Comparison of ENCODE assay signal across 9 cellular contexts in the genomic region with DNA sequence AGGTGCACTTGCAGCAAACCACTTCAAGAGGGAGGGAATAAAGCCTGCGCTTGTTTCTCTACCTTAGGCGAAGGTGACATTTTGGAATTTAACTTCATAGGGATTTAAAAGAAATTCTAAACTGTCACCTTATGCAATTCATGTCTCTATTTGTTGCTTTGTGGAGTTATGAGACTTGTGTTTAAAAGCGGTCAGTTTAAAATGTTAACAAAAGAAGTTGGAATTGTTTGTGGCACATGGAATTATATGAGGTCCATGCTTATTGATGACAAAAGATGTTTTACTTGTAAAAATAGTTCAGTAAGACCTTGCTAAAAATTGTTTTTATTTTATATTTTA. TPM values are rescaled to one million over a fixed set of nuclear protein-coding genes. Genes with fewer than 3 reads are reported as not detected.
DNase-seq lines count a peak whose midpoint lies in the region; ATAC-seq and TF ChIP-seq lines count a peak whose summit lies in the region.
"Had no signal": no experiment of that assay in that cellular context is flagged by ENCODE, and none has a peak within 500 bp of the region (broad histone marks: within the 10 kb centered on the region; RNA-seq: fewer than 3 reads in every experiment).

No MANE protein-coding gene starts in this region.

- no peaks in the 10 kb centered on the region for H3K79me2 ChIP-seq in neural progenitor cell (ENCODE audit: low read depth)

- H3K9me3 Mint-ChIP-seq in effector memory CD8-positive, alpha-beta T cell = no peaks in the 10 kb centered on the region
- H3K9me3 Mint-ChIP-seq in neural progenitor cell = peaks cover 3% of the 10 kb centered on the region
- no peaks in the 10 kb centered on the region for H3K9me3 Mint-ChIP-seq in activated naive CD4-positive, alpha-beta T cell treated with anti-CD3 and anti-CD28 coated beads for 36 hours

- peak overlapping the region; percentile 67 for H3K4me3 ChIP-seq in AG10803 (ENCODE audit: low read length)
- H3K4me3 ChIP-seq in HUES64 (ENCODE audit: low read length) = peak overlapping the region; percentile 81
- H3K4me3 ChIP-seq in neural progenitor cell = peak overlapping the region; percentile 30

- no peaks in the 10 kb centered on the region for H3K36me3 ChIP-seq in HUES64 (ENCODE audit: insufficient read depth, low read length)
- no peaks in the 10 kb centered on the region for H3K36me3 ChIP-seq in neural progenitor cell

- peaks cover 51% of the 10 kb centered on the region for H4K20me1 ChIP-seq in neural progenitor cell (ENCODE audit: low read depth)

- no peak overlapping the region for H2AFZ ChIP-seq in neural progenitor cell (replicated peaks)

- no peak overlapping the region; the same call in 1 of the 2 replicates for H3K9ac ChIP-seq in HUES64 (ENCODE audit: low read depth, low read length)
- no peak overlapping the region for H3K9ac ChIP-seq in neural progenitor cell

- peak overlapping the region; percentile 57 to 69 for H3K4me3 Mint-ChIP-seq in effector memory CD8-positive, alpha-beta T cell
- peak overlapping the region; percentile 84 for H3K4me3 Mint-ChIP-seq in neural progenitor cell
- no peak overlapping the region for H3K4me3 Mint-ChIP-seq in activated naive CD4-positive, alpha-beta T cell treated with anti-CD3 and anti-CD28 coated beads for 36 hours

- CTCF ChIA-PET in activated naive CD4-positive, alpha-beta T cell treated with anti-CD3 and anti-CD28 coated beads for 36 hours (lab: Charles Lee) = interaction anchor here (0.5 kb wide), 1 partner anchor 265 kb away, joined by 5 read pairs; no protein-coding TSS in a partner anchor

- no peaks in the 10 kb centered on the region for H3K9me3 ChIP-seq in HUES64 (ENCODE audit: insufficient read depth, low read depth, low read length)
- no peaks in the 10 kb centered on the region for H3K9me3 ChIP-seq in neural progenitor cell (ENCODE audit: low read depth)

- TF ChIP-seq CTCF in AG10803 (conservative IDR thresholded peaks at IDR 0.05; ENCODE audit: low read length) (no peak), neural progenitor cell (IDR thresholded peaks at IDR 0.05) (no peak)

- in situ Hi-C loops in G401 (cut with HindIII; ENCODE audit: low sequenced_read_pairs) = no loop called here

- H3K27me3 ChIP-seq in HUES64 (ENCODE audit: insufficient read depth, low read length) (peaks cover 74% of the 10 kb centered on the region), neural progenitor cell (peaks cover 92% of the 10 kb centered on the region)

- peaks cover 44% of the 10 kb centered on the region for H3F3A ChIP-seq in neural progenitor cell (ENCODE audit: low read depth)

- no peak overlapping the region for H3K27ac Mint-ChIP-seq in effector memory CD8-positive, alpha-beta T cell
- H3K27ac Mint-ChIP-seq in neural progenitor cell = no peak overlapping the region
- H3K27ac Mint-ChIP-seq in activated naive CD4-positive, alpha-beta T cell treated with anti-CD3 and anti-CD28 coated beads for 36 hours = no peak overlapping the region

- intact Hi-C loops in activated naive CD4-positive, alpha-beta T cell treated with anti-CD3 and anti-CD28 coated beads for 36 hours (cut with micrococcal nuclease) = no loop called here

- peak overlapping the region; percentile 94 for H3K4me2 ChIP-seq in neural progenitor cell

- peaks cover 17 to 62% of the 10 kb centered on the region in 2 donors for H3K27me3 Mint-ChIP-seq in effector memory CD8-positive, alpha-beta T cell
- H3K27me3 Mint-ChIP-seq in neural progenitor cell (ENCODE audit: insufficient read depth, low read depth) = peaks cover 56% of the 10 kb centered on the region
- peaks cover 58% of the 10 kb centered on the region for H3K27me3 Mint-ChIP-seq in activated naive CD4-positive, alpha-beta T cell treated with anti-CD3 and anti-CD28 coated beads for 36 hours (ENCODE audit: low read depth)

- peaks cover 17% of the 10 kb centered on the region in 2 donors for H3K4me1 Mint-ChIP-seq in effector memory CD8-positive, alpha-beta T cell (ENCODE audit: low read depth in 2 of 2)
- peaks cover 30% of the 10 kb centered on the region for H3K4me1 Mint-ChIP-seq in neural progenitor cell
- H3K4me1 Mint-ChIP-seq in activated naive CD4-positive, alpha-beta T cell treated with anti-CD3 and anti-CD28 coated beads for 36 hours (ENCODE audit: low read depth) = peaks cover 34% of the 10 kb centered on the region

- H3K27ac ChIP-seq in HUES64 (ENCODE audit: low read depth, low read length) (no peak overlapping the region), neural progenitor cell (no peak overlapping the region)

- DNase-seq in AG10803 (ENCODE audit: low read depth) (no peak), neural progenitor cell (ENCODE audit: low spot score) (no peak), G401 (ENCODE audit: low spot score) (no peak), hypothalamus (lab: John Stamatoyannopoulos, UW) (no peak), NCI-H446 (lab: John Stamatoyannopoulos, UW) (no peak)
- no peak for DNase-seq in effector memory CD8-positive, alpha-beta T cell
- DNase-seq in activated naive CD4-positive, alpha-beta T cell treated with anti-CD3 and anti-CD28 coated beads for 36 hours = no peak
- DNase-seq: NCI-H1436 treated with DMSO at 0.1 percent for 48 hours had no signal

- 25% methylated on average over 3 of the region's 3 CpGs for WGBS in HUES64

- peaks cover 44% of the 10 kb centered on the region for H3K4me1 ChIP-seq in HUES64 (ENCODE audit: insufficient read depth, low read length)
- H3K4me1 ChIP-seq in neural progenitor cell = peaks cover 39% of the 10 kb centered on the region

- peaks cover 3% of the 10 kb centered on the region for H3K36me3 Mint-ChIP-seq in effector memory CD8-positive, alpha-beta T cell (ENCODE audit: insufficient read depth)
- no peaks in the 10 kb centered on the region for H3K36me3 Mint-ChIP-seq in neural progenitor cell
- no peaks in the 10 kb centered on the region for H3K36me3 Mint-ChIP-seq in activated naive CD4-positive, alpha-beta T cell treated with anti-CD3 and anti-CD28 coated beads for 36 hours (ENCODE audit: low read depth)

- no peak for ATAC-seq in effector memory CD8-positive, alpha-beta T cell (replicated peaks)

RNA-seq across cellular contexts. Expression of gene NR5A2, which starts 15.8 kb away (rescaled TPM):
- 7.2 TPM for polyA plus RNA-seq in HUES64 (2013, experiment 1 of 2)
- 6.9 TPM for polyA plus RNA-seq in HUES64 (2013, experiment 2 of 2)
- total RNA-seq in neural progenitor cell (ENCODE audit: low replicate concordance) = 0.12 TPM in 1 of 2 replicates, not detected in the other
- total RNA-seq in G401 (2014; rRNA removed; shearing (Covaris generic)) = not detected in 2 replicates
- total RNA-seq in activated naive CD4-positive, alpha-beta T cell treated with anti-CD3 and anti-CD28 coated beads for 36 hours = not detected

Comparison
In these comparisons a context has a peak if more than half of its experiments do, and no peak if none do; other contexts are left out.
1. H3K4me3 ChIP-seq: peak in every context shown above with its lines; median percentile 81 in HUES64; 67 in AG10803; 30 in neural progenitor cell.